ENCODE assay signal across 8 cellular contexts in genomic region chr20:62616728-62617621, GRCh38. TPM values are rescaled to one million over a fixed set of nuclear protein-coding genes. Genes with fewer than 3 reads are reported as not detected.
DNase-seq lines count a peak whose midpoint lies in the region; ATAC-seq and TF ChIP-seq lines count a peak whose summit lies in the region.

No MANE protein-coding gene starts in this region.

- RAD21 ChIA-PET in HCT116 (lab: Charles Lee; ENCODE audit: low non-redundant PET in 1 of 2, low total read pairs in 2 of 2, uncharacterized antibody in 2 of 2, unreplicated experiment in 2 of 2): interaction anchor here (0.8 to 1.3 kb wide), 5 partner anchors 117 to 207 kb away, joined by 3 to 11 read pairs (median 6); no protein-coding TSS in a partner anchor

- no peak overlapping the region for H3K9ac ChIP-seq in HCT116 (ENCODE audit: low read length)

- intact Hi-C loops in HCT116 (cut with micrococcal nuclease): loop anchor here (1.0 to 5.0 kb wide), 4 partner anchors 95 to 315 kb away; partner anchors contain the start of gene ADRM1
- intact Hi-C loops in breast epithelium (cut with DNase I; ENCODE audit: low total_unique reads): loop anchor here (10.0 kb wide), 1 partner anchor 112 kb away; no protein-coding TSS in a partner anchor

- no peaks in the 10 kb centered on the region for H4K20me1 ChIP-seq in HCT116 (ENCODE audit: insufficient read depth)

- DNase-seq in G401 (ENCODE audit: low spot score): peak; percentile 19
- peak; percentile 43 for DNase-seq in HCT116 (ENCODE audit: low read depth, low spot score)
- DNase-seq in NCI-H2029 (lab: John Stamatoyannopoulos, UW): peak; percentile 10
- DNase-seq in WERI-Rb-1: peak; percentile 82
- no peak for DNase-seq in breast epithelium (ENCODE audit: low spot score in 2 of 2)
- DNase-seq in kidney epithelial cell (ENCODE audit: low read depth): no peak
- DNase-seq in stimulated activated CD4-positive, alpha-beta T cell treated with anti-CD3 and anti-CD28 coated beads, Interleukin-2, amount 100 ng/mL, for 4 hours (ENCODE audit: low read depth): peak; percentile 60
- no peak for DNase-seq in putamen (ENCODE audit: low spot score)

- no peak overlapping the region for H3K4me3 ChIP-seq in HCT116 (replicated peaks in 1 of 2; ENCODE audit: low read depth in 1 of 2, low read length in 2 of 2)
- no peak overlapping the region for H3K4me3 ChIP-seq in WERI-Rb-1 (ENCODE audit: low read depth, low read length)
- H3K4me3 ChIP-seq in breast epithelium: no peak overlapping the region
- H3K4me3 ChIP-seq in kidney epithelial cell (ENCODE audit: low read depth, low read length): no peak overlapping the region

- CTCF ChIA-PET in HCT116 (lab: Charles Lee): interaction anchor here (0.8 to 2.2 kb wide), 12 partner anchors 11 to 606 kb away, joined by 3 to 28 read pairs (median 6); partner anchors contain the start of genes CABLES2, RBBP8NL and SLCO4A1

- H2AFZ ChIP-seq in HCT116 (ENCODE audit: low read depth, low read length, poor library complexity, severe bottlenecking): no peak overlapping the region

- peak; percentile 99 for ATAC-seq in HCT116

- POLR2A ChIA-PET in HCT116 (lab: Charles Lee): interaction anchor here (0.9 to 1.0 kb wide), 2 partner anchors 118 to 230 kb away, joined by 3 to 4 read pairs; partner anchors contain the start of gene RPS21

- TF ChIP-seq CTCF in HCT116 (IDR thresholded peaks at IDR 0.05 in 2 of 3, conservative IDR thresholded peaks at IDR 0.05 in 1 of 3; ENCODE audit: borderline replicate concordance in 1 of 3, insufficient read depth in 1 of 3, low read depth in 2 of 3, low read length in 2 of 3) (peak in 2 of 3 experiments; percentile 96 to 99; a peak in 4 of 6 replicates), WERI-Rb-1 (IDR thresholded peaks at IDR 0.05; ENCODE audit: low read depth, low read length) (peak; percentile 96), breast epithelium (IDR thresholded peaks at IDR 0.05) (peak; percentile 52 to 84 (median 61)), kidney epithelial cell (IDR thresholded peaks at IDR 0.05; ENCODE audit: insufficient read depth, low read length, poor library complexity, severe bottlenecking) (peak; percentile 100)

- no peak for TF ChIP-seq RAD21 in HCT116 (IDR thresholded peaks at IDR 0.05; ENCODE audit: low read depth)

- H3K9me3 ChIP-seq in HCT116 (ENCODE audit: control insufficient read depth in 1 of 2, insufficient read depth in 1 of 2, low read depth in 1 of 2, low read length in 2 of 2) (no peaks in the 10 kb centered on the region), WERI-Rb-1 (ENCODE audit: severe bottlenecking) (no peaks in the 10 kb centered on the region), breast epithelium (no peaks in the 10 kb centered on the region)

- H3K27me3 ChIP-seq in HCT116 (ENCODE audit: insufficient read depth, low read length): no peaks in the 10 kb centered on the region
- H3K27me3 ChIP-seq in WERI-Rb-1 (ENCODE audit: insufficient read depth, low read depth, severe bottlenecking): no peaks in the 10 kb centered on the region
- peaks cover 0 to 7% of the 10 kb centered on the region in 2 donors for H3K27me3 ChIP-seq in breast epithelium
- no peaks in the 10 kb centered on the region for H3K27me3 ChIP-seq in kidney epithelial cell (ENCODE audit: control insufficient read depth, insufficient read depth, low read length)

- H3K4me2 ChIP-seq in HCT116 (ENCODE audit: low read length): peak overlapping the region; percentile 50

- H3K4me1 ChIP-seq in HCT116 (ENCODE audit: control insufficient read depth in 1 of 2, insufficient read depth in 2 of 2, low read length in 2 of 2): peaks cover 10 to 39% of the 10 kb centered on the region in 2 experiments; a peak in 3 of 4 replicates
- H3K4me1 ChIP-seq in breast epithelium: no peaks in the 10 kb centered on the region

- no peaks in the 10 kb centered on the region for H3K79me2 ChIP-seq in HCT116 (ENCODE audit: insufficient read depth, low read length)

- in situ Hi-C loops in G401 (cut with HindIII; ENCODE audit: low sequenced_read_pairs): no loop called here

- H3K36me3 ChIP-seq in HCT116 (ENCODE audit: control insufficient read depth in 1 of 2, insufficient read depth in 2 of 2, low read length in 2 of 2): no peaks in the 10 kb centered on the region
- no peaks in the 10 kb centered on the region for H3K36me3 ChIP-seq in WERI-Rb-1
- H3K36me3 ChIP-seq in breast epithelium: no peaks in the 10 kb centered on the region
- no peaks in the 10 kb centered on the region for H3K36me3 ChIP-seq in kidney epithelial cell (ENCODE audit: control insufficient read depth, insufficient read depth, low read length)

- H3K27ac ChIP-seq in HCT116 (ENCODE audit: low read depth, low read length): no peak overlapping the region
- no peak overlapping the region for H3K27ac ChIP-seq in WERI-Rb-1
- peak overlapping the region in 1 of 2 donors; percentile 82 for H3K27ac ChIP-seq in breast epithelium

- no TSS peak for BruUV-seq in HCT116 (replicated peaks; lab: Mats Ljungman, UMichigan)

- no peaks in the 10 kb centered on the region for H3K9me2 ChIP-seq in HCT116 (ENCODE audit: insufficient read depth)

- no peak for TF ChIP-seq POLR2A in HCT116 (IDR thresholded peaks at IDR 0.05; ENCODE audit: borderline replicate concordance, extremely low read depth, insufficient read depth, insufficient read length)
- TF ChIP-seq POLR2A in breast epithelium (IDR thresholded peaks at IDR 0.05): no peak

TF ChIP-seq in HCT116, 20 proteins besides CTCF, POLR2A, EP300 and RAD21:
- no peak for TF ChIP-seq YY1 (IDR thresholded peaks at IDR 0.05; ENCODE audit: extremely low read depth, insufficient replicate concordance, low read depth, low read length)
- no peak for TF ChIP-seq SRF (IDR thresholded peaks at IDR 0.05; ENCODE audit: low read depth)
- TF ChIP-seq CEBPB (IDR thresholded peaks at IDR 0.05; ENCODE audit: low read depth): no peak
- no peak for TF ChIP-seq CBX3 (IDR thresholded peaks at IDR 0.05; ENCODE audit: low read depth)
- TF ChIP-seq EZH2phosphoT487 (IDR thresholded peaks at IDR 0.05; ENCODE audit: borderline replicate concordance): no peak

RNA-seq across cellular contexts. Expression of gene SLCO4A1, which starts 25.3 kb away (rescaled TPM):
- 9.2 and 10.3 TPM in 2 replicates for total RNA-seq in G401 (2014; rRNA removed; shearing (Covaris generic))
- total RNA-seq in HCT116 (2021; ENCODE audit: unreplicated experiment): 107 TPM
- 119 and 125 TPM in 2 replicates for polyA plus RNA-seq in HCT116 (2012)
- 10 to 100 TPM in 2 of 3 donors, 1 to 10 TPM in 1; 8.8 to 26.5 (median 15.4) TPM for total RNA-seq in breast epithelium
- total RNA-seq in kidney epithelial cell: 38.6 and 49.7 TPM in 2 replicates

Comparison
In these comparisons a context has a peak if more than half of its experiments do, and no peak if none do; other contexts are left out.
1. DNase-seq: peak in G401 (single experiment), HCT116 (single experiment), NCI-H2029 (single experiment), WERI-Rb-1 (single experiment) and stimulated activated CD4-positive, alpha-beta T cell treated with anti-CD3 and anti-CD28 coated beads, Interleukin-2, amount 100 ng/mL, for 4 hours (single experiment); none in breast epithelium (0 of 2), kidney epithelial cell (single experiment) and putamen (single experiment).
2. Peak in every context shown above with its lines, with median percentiles within 50 percentile points of each other: CTCF ChIP-seq.